In genomic region chr6:108904731-108905130, GRCh38 we compare ENCODE assay signal across 10 cellular contexts. TPM values are rescaled to one million over a fixed set of nuclear protein-coding genes. Genes with fewer than 3 reads are reported as not detected.
A peak's percentile ranks its signal among the peaks of the same experiment; 100 is the strongest.
DNase-seq lines count a peak whose midpoint lies in the region; ATAC-seq and FAIRE-seq lines count a peak whose summit lies in the region.
"Had no signal": no experiment of that assay in that cellular context is flagged by ENCODE, and none has a peak within 500 bp of the region (broad histone marks: within the 10 kb centered on the region; RNA-seq: fewer than 3 reads in every experiment).

No MANE protein-coding gene starts in this region.

- H3K27me3 Mint-ChIP-seq in activated CD4-positive, alpha-beta memory T cell treated with anti-CD3 and anti-CD28 coated beads for 36 hours: no peaks in the 10 kb centered on the region

- H3K4me1 ChIP-seq in small intestine (ENCODE audit: control insufficient read depth in 2 of 2, insufficient read depth in 1 of 2, low read depth in 1 of 2, low read length in 1 of 2): peaks cover 0 to 4% of the 10 kb centered on the region in 2 donors
- H3K4me1 ChIP-seq: parathyroid adenoma had no signal

- POLR2A ChIA-PET in activated CD4-positive, alpha-beta memory T cell treated with anti-CD3 and anti-CD28 coated beads for 36 hours (lab: Charles Lee): interaction anchor here (0.6 kb wide), 1 partner anchor 131 kb away, joined by 3 read pairs; no protein-coding TSS in a partner anchor

- peaks cover 23% of the 10 kb centered on the region for H3K4me1 Mint-ChIP-seq in activated CD4-positive, alpha-beta memory T cell treated with anti-CD3 and anti-CD28 coated beads for 36 hours (ENCODE audit: low read depth)

- 10 to 49% (median 18%) methylated on average over 3 of the region's 3 CpGs for WGBS in small intestine, 3 donors

- H3K27ac ChIP-seq in small intestine (ENCODE audit: low read depth in 1 of 2, low read length in 1 of 2): peak overlapping the region in 1 of 2 donors; percentile 36
- H3K27ac ChIP-seq: parathyroid adenoma had no signal

- H3K27ac Mint-ChIP-seq in activated CD4-positive, alpha-beta memory T cell treated with anti-CD3 and anti-CD28 coated beads for 36 hours: no peak overlapping the region

- peak; percentile 37 for DNase-seq in NAMALWA (ENCODE audit: low spot score)
- peak; percentile 55 for DNase-seq in small intestine
- no peak for DNase-seq in activated CD4-positive, alpha-beta memory T cell treated with anti-CD3 and anti-CD28 coated beads for 36 hours
- no peak for DNase-seq in activated CD4-positive, alpha-beta T cell treated with anti-CD3 and anti-CD28 coated beads, Interleukin-2, amount 50 U/mL, for 48 hours
- no peak for DNase-seq in Right ventricle myocardium inferior (ENCODE audit: missing footprints)
- DNase-seq in left ventricle myocardium superior: no peak
- DNase-seq: NCI-H1048 had no signal

- H3K27me3 ChIP-seq in small intestine (ENCODE audit: control insufficient read depth in 2 of 2, insufficient read depth in 2 of 2, low read length in 2 of 2): no peaks in the 10 kb centered on the region

- intact Hi-C loops in activated CD4-positive, alpha-beta memory T cell treated with anti-CD3 and anti-CD28 coated beads for 36 hours (cut with micrococcal nuclease): no loop called here
- intact Hi-C loops in Right ventricle myocardium inferior (cut with DNase I) (loop anchor here (5.0 kb wide), 1 partner anchor 103 kb away; no protein-coding TSS in a partner anchor), left ventricle myocardium superior (cut with micrococcal nuclease) (no loop called here)

- no peak overlapping the region for H3K4me3 ChIP-seq in small intestine (ENCODE audit: low read depth in 1 of 2, low read length in 2 of 2)

- H3K9me3 ChIP-seq in small intestine (ENCODE audit: control insufficient read depth, low read depth): no peaks in the 10 kb centered on the region

- peak; percentile 78 for ATAC-seq in GM19328 (IDR thresholded peaks at IDR 0.05; ENCODE audit: unreplicated experiment)
- ATAC-seq in HG02852 (IDR thresholded peaks at IDR 0.05; ENCODE audit: unreplicated experiment): peak; percentile 98
- no peak for ATAC-seq in Right ventricle myocardium inferior
- no peak for ATAC-seq in left ventricle myocardium superior

- FAIRE-seq in small intestine (lab: Jason Lieb, UNC): peak; percentile 65

- no peaks in the 10 kb centered on the region for H3K9me3 Mint-ChIP-seq in activated CD4-positive, alpha-beta memory T cell treated with anti-CD3 and anti-CD28 coated beads for 36 hours

- CTCF ChIA-PET in activated CD4-positive, alpha-beta memory T cell treated with anti-CD3 and anti-CD28 coated beads for 36 hours (lab: Charles Lee): interaction anchor here (1.1 to 2.7 kb wide), 3 partner anchors 10 to 363 kb away, joined by 3 to 7 read pairs (median 6); no protein-coding TSS in a partner anchor

- H3K36me3 ChIP-seq in small intestine (ENCODE audit: control insufficient read depth in 2 of 2, insufficient read depth in 2 of 2, low read length in 2 of 2): no peaks in the 10 kb centered on the region

- H3K36me3 Mint-ChIP-seq in activated CD4-positive, alpha-beta memory T cell treated with anti-CD3 and anti-CD28 coated beads for 36 hours: no peaks in the 10 kb centered on the region

- H3K4me3 Mint-ChIP-seq in activated CD4-positive, alpha-beta memory T cell treated with anti-CD3 and anti-CD28 coated beads for 36 hours: no peak overlapping the region

RNA-seq across cellular contexts. Expression of gene ARMC2, which starts 56.5 kb away (rescaled TPM):
- polyA plus RNA-seq in small intestine: 1 to 10 TPM in 2 of 3 donors, under 1 TPM in 1; 0.22 to 4.1 (median 1.7) TPM
- total RNA-seq in activated CD4-positive, alpha-beta memory T cell treated with anti-CD3 and anti-CD28 coated beads for 36 hours: 1 to 10 TPM; 4.4 to 7.9 TPM
- total RNA-seq in Right ventricle myocardium inferior (9.5 TPM), left ventricle myocardium superior (11.5 TPM)

Comparison
In these comparisons a context has a peak if more than half of its experiments do, and no peak if none do; other contexts are left out.
1. ATAC-seq: peak in GM19328 (single experiment) and HG02852 (single experiment); none in Right ventricle myocardium inferior (single experiment) and left ventricle myocardium superior (single experiment).
2. DNase-seq: peak in NAMALWA (single experiment) and small intestine (single experiment); none in activated CD4-positive, alpha-beta memory T cell treated with anti-CD3 and anti-CD28 coated beads for 36 hours (single experiment), activated CD4-positive, alpha-beta T cell treated with anti-CD3 and anti-CD28 coated beads, Interleukin-2, amount 50 U/mL, for 48 hours (0 of 2), Right ventricle myocardium inferior (single experiment) and left ventricle myocardium superior (single experiment).